In genomic region chr9:128159073-128159783, GRCh38 we compare ENCODE assay signal across 8 cellular contexts. TPM values are rescaled to one million over a fixed set of nuclear protein-coding genes. Genes with fewer than 3 reads are reported as not detected.
DNase-seq lines count a peak whose midpoint lies in the region; ATAC-seq, FAIRE-seq and TF ChIP-seq lines count a peak whose summit lies in the region.

No MANE protein-coding gene starts in this region.

- TF ChIP-seq CTCF in fibroblast of villous mesenchyme (IDR thresholded peaks at IDR 0.05; ENCODE audit: insufficient read depth, low read depth, low read length): no peak
- TF ChIP-seq CTCF in psoas muscle (IDR thresholded peaks at IDR 0.05): no peak

- H3K36me3 ChIP-seq in psoas muscle (ENCODE audit: insufficient read depth in 1 of 2, low read depth in 1 of 2): peaks cover 5 to 20% of the 10 kb centered on the region in 2 donors

- no peaks in the 10 kb centered on the region for H3K9me3 ChIP-seq in psoas muscle

- WGBS in psoas muscle, 3 donors: 50 to 59% (median 57%) methylated on average over 19 of the region's 19 CpGs

- H3K27me3 ChIP-seq in psoas muscle (ENCODE audit: insufficient read depth in 3 of 3, low read length in 2 of 3): no peaks in the 10 kb centered on the region

- DNase-seq in NCI-H2029 (lab: John Stamatoyannopoulos, UW) (peak; percentile 49), activated T-cell treated with anti-CD3 and anti-CD28 coated beads for 48 hours (ENCODE audit: low read depth) (peak; percentile 18), fibroblast of villous mesenchyme (ENCODE audit: low read depth) (no peak), psoas muscle (peak in 1 of 2 donors; percentile 43), DMS79 treated with DMSO at 0.1 percent for 48 hours (lab: John Stamatoyannopoulos, UW) (no peak), RCC 7860 (ENCODE audit: low spot score) (no peak)

- H3K27ac ChIP-seq in psoas muscle: peak overlapping the region; percentile 61

- peaks cover 14% of the 10 kb centered on the region for H3K4me1 ChIP-seq in psoas muscle

- FAIRE-seq in RCC 7860 (lab: Jason Lieb, UNC): no peak

- peak overlapping the region; percentile 62 for H3K4me3 ChIP-seq in fibroblast of villous mesenchyme (ENCODE audit: low read depth, low read length)
- H3K4me3 ChIP-seq in psoas muscle: peak overlapping the region; percentile 75

- ATAC-seq in GM18511 (IDR thresholded peaks at IDR 0.05; ENCODE audit: unreplicated experiment): peak; percentile 21
- ATAC-seq in psoas muscle: peak in 3 of 4 donors; percentile 1 to 2 (median 2)
- no peak for ATAC-seq in GM19467 (IDR thresholded peaks at IDR 0.05; ENCODE audit: unreplicated experiment)

- intact Hi-C loops in psoas muscle (cut with DNase I): no loop called here

RNA-seq across cellular contexts. Expression of gene BBLN, which starts 0.8 kb away (rescaled TPM):
- total RNA-seq in fibroblast of villous mesenchyme: 19.4 and 30.3 TPM in 2 replicates
- total RNA-seq in psoas muscle: 10 to 100 TPM; 14.0 to 21.3 (median 17.8) TPM
- polyA plus RNA-seq in psoas muscle: 10 to 100 TPM; 23.1 to 36.2 (median 27.8) TPM

RNA-seq across cellular contexts. Expression of gene LCN2, which starts 10.0 kb away (rescaled TPM):
- total RNA-seq in fibroblast of villous mesenchyme: not detected in 2 replicates
- 1 to 10 TPM in 2 of 4 donors, under 1 TPM in 1, not detected in 1; 0.47 to 2.1 (median 1.4) TPM for total RNA-seq in psoas muscle
- under 1 TPM; 0.08 to 0.90 (median 0.69) TPM for polyA plus RNA-seq in psoas muscle

RNA-seq across cellular contexts. Expression of gene PTGES2, which starts 31.7 kb away (rescaled TPM):
- 43.6 and 58.6 TPM in 2 replicates for total RNA-seq in fibroblast of villous mesenchyme
- 100 to 1,000 TPM; 102 to 150 (median 116) TPM for total RNA-seq in psoas muscle
- polyA plus RNA-seq in psoas muscle: 100 to 1,000 TPM in 2 of 3 donors, 10 to 100 TPM in 1; 61.2 to 134 (median 119) TPM

RNA-seq across cellular contexts. Expression of gene CIZ1, which starts 32.1 kb away (rescaled TPM):
- total RNA-seq in fibroblast of villous mesenchyme (34.1 and 35.4 TPM in 2 replicates), psoas muscle (100 to 1,000 TPM in 3 of 4 donors, 10 to 100 TPM in 1; 86.0 to 119 (median 109) TPM)
- polyA plus RNA-seq in psoas muscle: 10 to 100 TPM; 36.2 to 84.7 (median 49.9) TPM

RNA-seq across cellular contexts. Expression of gene DNM1, which starts 44.0 kb away (rescaled TPM):
- total RNA-seq in fibroblast of villous mesenchyme (15.5 and 36.1 TPM in 2 replicates), psoas muscle (1 to 10 TPM; 1.2 to 5.4 (median 3.2) TPM)
- polyA plus RNA-seq in psoas muscle: 1 to 10 TPM; 1.1 to 2.4 (median 1.5) TPM

Comparison
In these comparisons a context has a peak if more than half of its experiments do, and no peak if none do; other contexts are left out.
1. DNase-seq: peak in NCI-H2029 (single experiment) and activated T-cell treated with anti-CD3 and anti-CD28 coated beads for 48 hours (single experiment); none in fibroblast of villous mesenchyme (single experiment), DMS79 treated with DMSO at 0.1 percent for 48 hours (single experiment) and RCC 7860 (single experiment).